In the genomic region with DNA sequence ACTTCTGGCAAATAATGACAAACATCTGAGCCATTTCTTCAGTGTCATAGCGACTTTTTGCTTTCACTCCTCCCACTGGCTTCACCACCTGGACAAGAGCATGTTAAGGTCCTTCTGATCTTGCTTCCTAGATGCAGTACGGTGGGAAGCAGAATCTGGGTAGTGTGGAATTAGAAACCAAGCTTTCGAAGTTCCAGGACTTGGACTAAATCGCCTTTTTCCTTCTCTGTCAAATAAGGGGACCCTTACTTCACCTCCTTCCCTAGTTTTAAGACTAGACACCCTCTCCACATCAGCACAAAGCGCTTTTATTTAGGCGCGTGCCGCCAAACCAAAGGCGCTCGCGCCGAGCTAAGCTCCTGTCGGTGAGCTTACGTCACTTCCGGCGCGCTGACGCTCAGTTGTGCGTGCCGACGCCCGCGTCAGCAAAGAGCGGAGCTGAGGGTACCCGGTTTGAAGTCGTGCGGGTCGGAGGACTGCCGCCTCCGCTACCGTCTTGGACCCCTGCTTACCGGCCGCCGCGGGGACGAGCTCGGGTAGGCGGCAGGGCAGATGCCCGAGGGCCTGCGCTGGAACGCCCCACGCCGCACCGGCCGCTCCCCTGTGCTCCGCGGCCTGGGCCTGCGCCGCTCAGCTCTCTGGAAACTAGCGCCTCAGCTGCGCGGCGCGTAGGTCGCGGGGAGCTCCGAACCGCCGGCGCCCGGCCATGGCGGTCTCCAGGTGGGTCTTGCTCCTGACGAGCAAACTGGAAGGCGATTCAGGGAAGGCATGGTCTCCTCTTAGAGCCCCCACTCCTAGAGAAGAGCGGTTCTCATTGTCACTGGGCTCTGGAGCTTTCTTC, we compare ENCODE assay signal across 1 cellular context.
TF ChIP-seq lines count a peak whose summit lies in the region.

A gene (plus strand): TSS at position 400 of the 841 bp plus-strand sequence. CDS start 307 bp downstream, at position 707.

TF ChIP-seq in K562, 482 proteins besides CTCF, POLR2A, EP300 and RAD21 (continued from another document and continues in another):
- TF ChIP-seq, protein P1, sequence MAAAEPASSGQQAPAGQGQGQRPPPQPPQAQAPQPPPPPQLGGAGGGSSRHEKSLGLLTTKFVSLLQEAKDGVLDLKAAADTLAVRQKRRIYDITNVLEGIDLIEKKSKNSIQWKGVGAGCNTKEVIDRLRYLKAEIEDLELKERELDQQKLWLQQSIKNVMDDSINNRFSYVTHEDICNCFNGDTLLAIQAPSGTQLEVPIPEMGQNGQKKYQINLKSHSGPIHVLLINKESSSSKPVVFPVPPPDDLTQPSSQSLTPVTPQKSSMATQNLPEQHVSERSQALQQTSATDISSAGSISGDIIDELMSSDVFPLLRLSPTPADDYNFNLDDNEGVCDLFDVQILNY (CRISPR knock-in tag; IDR thresholded peaks at IDR 0.05) = 0 out of 2 replicates have a peak, but pooled peaks have one; percentile 13
- no peak for TF ChIP-seq ZNF311 (CRISPR knock-in tag; IDR thresholded peaks at IDR 0.05)
- no peak for TF ChIP-seq HMG20B (CRISPR knock-in tag; IDR thresholded peaks at IDR 0.05)
- TF ChIP-seq ETV5 (CRISPR knock-in tag; IDR thresholded peaks at IDR 0.05; ENCODE audit: low read depth) = peak; percentile 68
- no peak for TF ChIP-seq NR2C1 (IDR thresholded peaks at IDR 0.05)
- TF ChIP-seq NR2C1 (tag; IDR thresholded peaks at IDR 0.05) = no peak
- TF ChIP-seq BACH1 (tag; IDR thresholded peaks at IDR 0.05) = no peak
- no peak for TF ChIP-seq BRD9 (IDR thresholded peaks at IDR 0.05; ENCODE audit: low read depth, partially characterized antibody)
- TF ChIP-seq ZNF197 (CRISPR knock-in tag; IDR thresholded peaks at IDR 0.05; ENCODE audit: low read depth) = no peak
- TF ChIP-seq ZNF282 (CRISPR knock-in tag; IDR thresholded peaks at IDR 0.05) = no peak
- TF ChIP-seq HNRNPH1 (optimal IDR thresholded peaks at IDR 0.05; ENCODE audit: low read depth, low read length) = no peak
- peak; percentile 64 for TF ChIP-seq CEBPG (CRISPR knock-in tag; IDR thresholded peaks at IDR 0.05)
- no peak for TF ChIP-seq CEBPG (tag; conservative IDR thresholded peaks at IDR 0.05 in 1 of 2, IDR thresholded peaks at IDR 0.05 in 1 of 2)
- no peak for TF ChIP-seq KDM4B (IDR thresholded peaks at IDR 0.05; ENCODE audit: borderline replicate concordance in 2 of 2, low read depth in 1 of 2)
- TF ChIP-seq, protein P2, sequence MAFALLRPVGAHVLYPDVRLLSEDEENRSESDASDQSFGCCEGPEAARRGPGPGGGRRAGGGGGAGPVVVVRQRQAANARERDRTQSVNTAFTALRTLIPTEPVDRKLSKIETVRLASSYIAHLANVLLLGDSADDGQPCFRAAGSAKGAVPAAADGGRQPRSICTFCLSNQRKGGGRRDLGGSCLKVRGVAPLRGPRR (CRISPR knock-in tag; IDR thresholded peaks at IDR 0.05) = no peak
- no peak for TF ChIP-seq ZC3H11A (IDR thresholded peaks at IDR 0.05; ENCODE audit: low read depth, low read length)
- no peak for TF ChIP-seq SAP30 (IDR thresholded peaks at IDR 0.05; ENCODE audit: borderline replicate concordance, insufficient read depth, low read depth, low read length, poor library complexity, severe bottlenecking)
- peak; percentile 94 for TF ChIP-seq GABPA (tag; conservative IDR thresholded peaks at IDR 0.05; ENCODE audit: low read depth)
- TF ChIP-seq, protein P3, sequence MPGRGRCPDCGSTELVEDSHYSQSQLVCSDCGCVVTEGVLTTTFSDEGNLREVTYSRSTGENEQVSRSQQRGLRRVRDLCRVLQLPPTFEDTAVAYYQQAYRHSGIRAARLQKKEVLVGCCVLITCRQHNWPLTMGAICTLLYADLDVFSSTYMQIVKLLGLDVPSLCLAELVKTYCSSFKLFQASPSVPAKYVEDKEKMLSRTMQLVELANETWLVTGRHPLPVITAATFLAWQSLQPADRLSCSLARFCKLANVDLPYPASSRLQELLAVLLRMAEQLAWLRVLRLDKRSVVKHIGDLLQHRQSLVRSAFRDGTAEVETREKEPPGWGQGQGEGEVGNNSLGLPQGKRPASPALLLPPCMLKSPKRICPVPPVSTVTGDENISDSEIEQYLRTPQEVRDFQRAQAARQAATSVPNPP (IDR thresholded peaks at IDR 0.05; ENCODE audit: borderline replicate concordance, insufficient read depth, insufficient read length) = no peak
- no peak for TF ChIP-seq SMARCC2 (IDR thresholded peaks at IDR 0.05; ENCODE audit: low read depth)
- TF ChIP-seq GTF2A2 (tag; IDR thresholded peaks at IDR 0.05) = no peak
- TF ChIP-seq ZNF76 (CRISPR knock-in tag; IDR thresholded peaks at IDR 0.05; ENCODE audit: borderline replicate concordance) = no peak
- TF ChIP-seq MTA2 (IDR thresholded peaks at IDR 0.05; ENCODE audit: low read depth) = no peak
- TF ChIP-seq, protein P4, sequence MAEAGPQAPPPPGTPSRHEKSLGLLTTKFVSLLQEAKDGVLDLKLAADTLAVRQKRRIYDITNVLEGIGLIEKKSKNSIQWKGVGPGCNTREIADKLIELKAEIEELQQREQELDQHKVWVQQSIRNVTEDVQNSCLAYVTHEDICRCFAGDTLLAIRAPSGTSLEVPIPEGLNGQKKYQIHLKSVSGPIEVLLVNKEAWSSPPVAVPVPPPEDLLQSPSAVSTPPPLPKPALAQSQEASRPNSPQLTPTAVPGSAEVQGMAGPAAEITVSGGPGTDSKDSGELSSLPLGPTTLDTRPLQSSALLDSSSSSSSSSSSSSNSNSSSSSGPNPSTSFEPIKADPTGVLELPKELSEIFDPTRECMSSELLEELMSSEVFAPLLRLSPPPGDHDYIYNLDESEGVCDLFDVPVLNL (CRISPR knock-in tag; IDR thresholded peaks at IDR 0.05; ENCODE audit: low read depth) = peak; percentile 54; the same call in 1 of the 2 replicates
- TF ChIP-seq PCBP1 (IDR thresholded peaks at IDR 0.05; ENCODE audit: low read depth, low read length, poor library complexity, severe bottlenecking) = no peak
- TF ChIP-seq RFX7 (CRISPR knock-in tag; IDR thresholded peaks at IDR 0.05) = no peak
- TF ChIP-seq LCOR (CRISPR knock-in tag; IDR thresholded peaks at IDR 0.05) = no peak
- peak; percentile 4; the same call in 1 of the 2 replicates for TF ChIP-seq HDAC2 (IDR thresholded peaks at IDR 0.05)
- peak; percentile 71 for TF ChIP-seq HCFC1 (IDR thresholded peaks at IDR 0.05; ENCODE audit: low read depth, low read length)
- TF ChIP-seq, protein P5, sequence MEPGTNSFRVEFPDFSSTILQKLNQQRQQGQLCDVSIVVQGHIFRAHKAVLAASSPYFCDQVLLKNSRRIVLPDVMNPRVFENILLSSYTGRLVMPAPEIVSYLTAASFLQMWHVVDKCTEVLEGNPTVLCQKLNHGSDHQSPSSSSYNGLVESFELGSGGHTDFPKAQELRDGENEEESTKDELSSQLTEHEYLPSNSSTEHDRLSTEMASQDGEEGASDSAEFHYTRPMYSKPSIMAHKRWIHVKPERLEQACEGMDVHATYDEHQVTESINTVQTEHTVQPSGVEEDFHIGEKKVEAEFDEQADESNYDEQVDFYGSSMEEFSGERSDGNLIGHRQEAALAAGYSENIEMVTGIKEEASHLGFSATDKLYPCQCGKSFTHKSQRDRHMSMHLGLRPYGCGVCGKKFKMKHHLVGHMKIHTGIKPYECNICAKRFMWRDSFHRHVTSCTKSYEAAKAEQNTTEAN (CRISPR knock-in tag; IDR thresholded peaks at IDR 0.05) = no peak
- TF ChIP-seq MCM2 (IDR thresholded peaks at IDR 0.05; ENCODE audit: low read depth) = no peak
- TF ChIP-seq, protein P6, sequence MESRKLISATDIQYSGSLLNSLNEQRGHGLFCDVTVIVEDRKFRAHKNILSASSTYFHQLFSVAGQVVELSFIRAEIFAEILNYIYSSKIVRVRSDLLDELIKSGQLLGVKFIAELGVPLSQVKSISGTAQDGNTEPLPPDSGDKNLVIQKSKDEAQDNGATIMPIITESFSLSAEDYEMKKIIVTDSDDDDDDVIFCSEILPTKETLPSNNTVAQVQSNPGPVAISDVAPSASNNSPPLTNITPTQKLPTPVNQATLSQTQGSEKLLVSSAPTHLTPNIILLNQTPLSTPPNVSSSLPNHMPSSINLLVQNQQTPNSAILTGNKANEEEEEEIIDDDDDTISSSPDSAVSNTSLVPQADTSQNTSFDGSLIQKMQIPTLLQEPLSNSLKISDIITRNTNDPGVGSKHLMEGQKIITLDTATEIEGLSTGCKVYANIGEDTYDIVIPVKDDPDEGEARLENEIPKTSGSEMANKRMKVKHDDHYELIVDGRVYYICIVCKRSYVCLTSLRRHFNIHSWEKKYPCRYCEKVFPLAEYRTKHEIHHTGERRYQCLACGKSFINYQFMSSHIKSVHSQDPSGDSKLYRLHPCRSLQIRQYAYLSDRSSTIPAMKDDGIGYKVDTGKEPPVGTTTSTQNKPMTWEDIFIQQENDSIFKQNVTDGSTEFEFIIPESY (CRISPR knock-in tag; IDR thresholded peaks at IDR 0.05) = no peak
- no peak for TF ChIP-seq GATAD2A (IDR thresholded peaks at IDR 0.05)
- TF ChIP-seq FOXA3 (CRISPR knock-in tag; conservative IDR thresholded peaks at IDR 0.05 in 1 of 2, IDR thresholded peaks at IDR 0.05 in 1 of 2) = peak in 1 of 2 experiments; percentile 42; a peak in 1 of 4 replicates
- TF ChIP-seq POU5F1 (IDR thresholded peaks at IDR 0.05; ENCODE audit: borderline replicate concordance, low read depth, low read length, partially characterized antibody) = no peak
- no peak for TF ChIP-seq NCOR1 (IDR thresholded peaks at IDR 0.05)
- no peak for TF ChIP-seq ELF4 (CRISPR knock-in tag; IDR thresholded peaks at IDR 0.05)
- no peak for TF ChIP-seq ZFP1 (CRISPR knock-in tag; IDR thresholded peaks at IDR 0.05)
- no peak for TF ChIP-seq HNRNPUL1 (IDR thresholded peaks at IDR 0.05; ENCODE audit: low read length)
- TF ChIP-seq, protein P7, sequence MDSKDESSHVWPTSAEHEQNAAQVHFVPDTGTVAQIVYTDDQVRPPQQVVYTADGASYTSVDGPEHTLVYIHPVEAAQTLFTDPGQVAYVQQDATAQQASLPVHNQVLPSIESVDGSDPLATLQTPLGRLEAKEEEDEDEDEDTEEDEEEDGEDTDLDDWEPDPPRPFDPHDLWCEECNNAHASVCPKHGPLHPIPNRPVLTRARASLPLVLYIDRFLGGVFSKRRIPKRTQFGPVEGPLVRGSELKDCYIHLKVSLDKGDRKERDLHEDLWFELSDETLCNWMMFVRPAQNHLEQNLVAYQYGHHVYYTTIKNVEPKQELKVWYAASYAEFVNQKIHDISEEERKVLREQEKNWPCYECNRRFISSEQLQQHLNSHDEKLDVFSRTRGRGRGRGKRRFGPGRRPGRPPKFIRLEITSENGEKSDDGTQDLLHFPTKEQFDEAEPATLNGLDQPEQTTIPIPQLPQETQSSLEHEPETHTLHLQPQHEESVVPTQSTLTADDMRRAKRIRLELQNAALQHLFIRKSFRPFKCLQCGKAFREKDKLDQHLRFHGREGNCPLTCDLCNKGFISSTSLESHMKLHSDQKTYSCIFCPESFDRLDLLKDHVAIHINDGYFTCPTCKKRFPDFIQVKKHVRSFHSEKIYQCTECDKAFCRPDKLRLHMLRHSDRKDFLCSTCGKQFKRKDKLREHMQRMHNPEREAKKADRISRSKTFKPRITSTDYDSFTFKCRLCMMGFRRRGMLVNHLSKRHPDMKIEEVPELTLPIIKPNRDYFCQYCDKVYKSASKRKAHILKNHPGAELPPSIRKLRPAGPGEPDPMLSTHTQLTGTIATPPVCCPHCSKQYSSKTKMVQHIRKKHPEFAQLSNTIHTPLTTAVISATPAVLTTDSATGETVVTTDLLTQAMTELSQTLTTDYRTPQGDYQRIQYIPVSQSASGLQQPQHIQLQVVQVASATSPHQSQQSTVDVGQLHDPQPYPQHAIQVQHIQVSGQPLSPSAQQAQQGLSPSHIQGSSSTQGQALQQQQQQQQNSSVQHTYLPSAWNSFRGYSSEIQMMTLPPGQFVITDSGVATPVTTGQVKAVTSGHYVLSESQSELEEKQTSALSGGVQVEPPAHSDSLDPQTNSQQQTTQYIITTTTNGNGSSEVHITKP (IDR thresholded peaks at IDR 0.05; ENCODE audit: partially characterized antibody) = no peak
- TF ChIP-seq MBD2 (IDR thresholded peaks at IDR 0.05; ENCODE audit: borderline replicate concordance, low read depth) = peak; percentile 56; the same call in 1 of the 2 replicates
- no peak for TF ChIP-seq ZNF79 (CRISPR knock-in tag; IDR thresholded peaks at IDR 0.05; ENCODE audit: low read depth)
- TF ChIP-seq PTBP1 (IDR thresholded peaks at IDR 0.05; ENCODE audit: low read depth, low read length) = no peak
- no peak for TF ChIP-seq ZKSCAN3 (CRISPR knock-in tag; IDR thresholded peaks at IDR 0.05)
- TF ChIP-seq, protein P8, sequence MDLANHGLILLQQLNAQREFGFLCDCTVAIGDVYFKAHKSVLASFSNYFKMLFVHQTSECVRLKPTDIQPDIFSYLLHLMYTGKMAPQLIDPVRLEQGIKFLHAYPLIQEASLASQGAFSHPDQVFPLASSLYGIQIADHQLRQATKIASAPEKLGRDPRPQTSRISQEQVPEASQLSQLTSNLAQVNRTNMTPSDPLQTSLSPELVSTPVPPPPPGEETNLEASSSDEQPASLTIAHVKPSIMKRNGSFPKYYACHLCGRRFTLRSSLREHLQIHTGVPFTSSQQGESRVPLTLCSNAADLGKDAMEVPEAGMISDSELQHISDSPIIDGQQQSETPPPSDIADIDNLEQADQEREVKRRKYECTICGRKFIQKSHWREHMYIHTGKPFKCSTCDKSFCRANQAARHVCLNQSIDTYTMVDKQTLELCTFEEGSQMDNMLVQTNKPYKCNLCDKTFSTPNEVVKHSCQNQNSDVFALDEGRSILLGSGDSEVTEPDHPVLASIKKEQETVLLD (IDR thresholded peaks at IDR 0.05) = peak; percentile 90
- TF ChIP-seq ZNF165 (CRISPR knock-in tag; IDR thresholded peaks at IDR 0.05; ENCODE audit: borderline replicate concordance) = no peak
- TF ChIP-seq TGIF2 (CRISPR knock-in tag; IDR thresholded peaks at IDR 0.05) = peak; percentile 91; the same call in 1 of the 2 replicates
- no peak for TF ChIP-seq TFAM (CRISPR knock-in tag; conservative IDR thresholded peaks at IDR 0.05)
- TF ChIP-seq ZNF239 (CRISPR knock-in tag; IDR thresholded peaks at IDR 0.05) = no peak
- TF ChIP-seq SPI1 (IDR thresholded peaks at IDR 0.05; ENCODE audit: borderline replicate concordance, low read depth, low read length) = no peak
- no peak for TF ChIP-seq ZNF384 (IDR thresholded peaks at IDR 0.05; ENCODE audit: low read depth, low read length)
- TF ChIP-seq CEBPB (tag; IDR thresholded peaks at IDR 0.05) = no peak
- no peak for TF ChIP-seq ZNF184 (CRISPR knock-in tag; IDR thresholded peaks at IDR 0.05)
- TF ChIP-seq, protein P9, sequence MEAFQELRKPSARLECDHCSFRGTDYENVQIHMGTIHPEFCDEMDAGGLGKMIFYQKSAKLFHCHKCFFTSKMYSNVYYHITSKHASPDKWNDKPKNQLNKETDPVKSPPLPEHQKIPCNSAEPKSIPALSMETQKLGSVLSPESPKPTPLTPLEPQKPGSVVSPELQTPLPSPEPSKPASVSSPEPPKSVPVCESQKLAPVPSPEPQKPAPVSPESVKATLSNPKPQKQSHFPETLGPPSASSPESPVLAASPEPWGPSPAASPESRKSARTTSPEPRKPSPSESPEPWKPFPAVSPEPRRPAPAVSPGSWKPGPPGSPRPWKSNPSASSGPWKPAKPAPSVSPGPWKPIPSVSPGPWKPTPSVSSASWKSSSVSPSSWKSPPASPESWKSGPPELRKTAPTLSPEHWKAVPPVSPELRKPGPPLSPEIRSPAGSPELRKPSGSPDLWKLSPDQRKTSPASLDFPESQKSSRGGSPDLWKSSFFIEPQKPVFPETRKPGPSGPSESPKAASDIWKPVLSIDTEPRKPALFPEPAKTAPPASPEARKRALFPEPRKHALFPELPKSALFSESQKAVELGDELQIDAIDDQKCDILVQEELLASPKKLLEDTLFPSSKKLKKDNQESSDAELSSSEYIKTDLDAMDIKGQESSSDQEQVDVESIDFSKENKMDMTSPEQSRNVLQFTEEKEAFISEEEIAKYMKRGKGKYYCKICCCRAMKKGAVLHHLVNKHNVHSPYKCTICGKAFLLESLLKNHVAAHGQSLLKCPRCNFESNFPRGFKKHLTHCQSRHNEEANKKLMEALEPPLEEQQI (IDR thresholded peaks at IDR 0.05) = no peak
- TF ChIP-seq ARID2 (IDR thresholded peaks at IDR 0.05) = no peak
- TF ChIP-seq CHD2 (IDR thresholded peaks at IDR 0.05; ENCODE audit: low read depth, low read length) = no peak
- no peak for TF ChIP-seq TARDBP (IDR thresholded peaks at IDR 0.05)
- TF ChIP-seq RFX1 (IDR thresholded peaks at IDR 0.05) = no peak
